ENCODE assay signal across 18 cellular contexts in the genomic region with DNA sequence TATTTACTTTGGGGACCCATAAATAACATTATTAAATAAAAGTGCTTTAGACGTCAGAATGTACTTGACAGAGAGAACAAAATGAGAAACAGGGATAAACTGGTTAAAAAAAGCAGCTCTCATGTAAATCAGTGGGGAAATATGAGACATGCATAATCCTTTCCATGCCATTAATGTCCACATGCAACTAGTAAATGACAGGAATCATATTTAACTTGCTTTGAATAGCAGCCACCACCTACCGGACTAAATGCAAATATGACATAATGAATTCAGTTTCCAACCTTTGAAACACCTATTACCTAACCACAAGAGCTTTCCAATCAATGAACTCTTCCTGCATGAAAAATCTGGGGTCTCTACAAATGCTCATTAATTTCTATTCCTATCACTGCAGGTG.
"Had no signal": no experiment of that assay in that cellular context is flagged by ENCODE, and none has a peak within 500 bp of the region (broad histone marks: within the 10 kb centered on the region; RNA-seq: fewer than 3 reads in every experiment).

No MANE protein-coding gene starts in this region.

- H3K27ac Mint-ChIP-seq: activated CD8-positive, alpha-beta T cell treated with anti-CD3 and anti-CD28 coated beads for 36 hours; activated naive CD8-positive, alpha-beta T cell treated with anti-CD3 and anti-CD28 coated beads, Interleukin-2, amount 10 ng/mL, durations not matched to agents 7 days and 5 days; activated T-cell treated with anti-CD3 and anti-CD28 coated beads, Interleukin-2, amount 50 U/mL, for 72 hours had no signal

- H3K36me3 Mint-ChIP-seq: activated naive CD8-positive, alpha-beta T cell treated with anti-CD3 and anti-CD28 coated beads, Interleukin-2, amount 10 ng/mL, durations not matched to agents 7 days and 5 days; naive B cell had no signal

- H3K36me3 ChIP-seq: neutrophil, tibial artery, vagina, WERI-Rb-1 had no signal

- DNase-seq: activated CD4-positive, alpha-beta T cell treated with anti-CD3 and anti-CD28 coated beads for 4 hours; activated CD8-positive, alpha-beta memory T cell treated with anti-CD3 and anti-CD28 coated beads, Interleukin-2, amount 50 U/mL, for 4 hours; activated CD8-positive, alpha-beta T cell treated with anti-CD3 and anti-CD28 coated beads for 36 hours; activated gamma-delta T cell treated with Interleukin-2 at 50 U/mL for 16 hours; activated naive CD8-positive, alpha-beta T cell treated with anti-CD3 and anti-CD28 coated beads, Interleukin-2, amount 10 ng/mL, durations not matched to agents 7 days and 5 days; activated T-cell treated with anti-CD3 and anti-CD28 coated beads, Interleukin-2, amount 50 U/mL, for 72 hours; anterior cingulate cortex; dermis blood vessel endothelial cell; hippocampal formation; naive B cell; retina; stimulated activated CD4-positive, alpha-beta T cell treated with anti-CD3 and anti-CD28 coated beads, Interleukin-15, amount 100 ng/mL, for 24 hours; stimulated activated CD4-positive, alpha-beta T cell treated with anti-CD3 and anti-CD28 coated beads, Interleukin-4, amount 100 ng/mL, for 4 hours; tibial artery; WERI-Rb-1 had no signal

- H3K4me3 ChIP-seq: lung, tibial artery, vagina had no signal

- H3K4me3 Mint-ChIP-seq: activated CD8-positive, alpha-beta T cell treated with anti-CD3 and anti-CD28 coated beads for 36 hours; activated naive CD8-positive, alpha-beta T cell treated with anti-CD3 and anti-CD28 coated beads, Interleukin-2, amount 10 ng/mL, durations not matched to agents 7 days and 5 days; activated T-cell treated with anti-CD3 and anti-CD28 coated beads, Interleukin-2, amount 50 U/mL, for 72 hours; naive B cell had no signal

- H3K9me3 Mint-ChIP-seq: activated CD8-positive, alpha-beta T cell treated with anti-CD3 and anti-CD28 coated beads for 36 hours; activated naive CD8-positive, alpha-beta T cell treated with anti-CD3 and anti-CD28 coated beads, Interleukin-2, amount 10 ng/mL, durations not matched to agents 7 days and 5 days; activated T-cell treated with anti-CD3 and anti-CD28 coated beads, Interleukin-2, amount 50 U/mL, for 72 hours; naive B cell had no signal

- H3K27ac ChIP-seq: neutrophil, tibial artery, vagina, WERI-Rb-1 had no signal

- H3K27me3 Mint-ChIP-seq: activated CD8-positive, alpha-beta T cell treated with anti-CD3 and anti-CD28 coated beads for 36 hours had no signal

- H3K9me3 ChIP-seq: neutrophil, tibial artery, vagina had no signal

- ATAC-seq: activated CD8-positive, alpha-beta T cell treated with anti-CD3 and anti-CD28 coated beads for 36 hours; activated T-cell treated with anti-CD3 and anti-CD28 coated beads, Interleukin-2, amount 50 U/mL, for 72 hours had no signal
